8 cellular contexts compared by ENCODE assay signal in genomic region chr2:144331652-144332355, GRCh38.
DNase-seq lines count a peak whose midpoint lies in the region; ATAC-seq, FAIRE-seq and TF ChIP-seq lines count a peak whose summit lies in the region.

No MANE protein-coding gene starts in this region.

- peaks cover 27% of the 10 kb centered on the region for H3K4me1 Mint-ChIP-seq in activated naive CD8-positive, alpha-beta T cell treated with anti-CD3 and anti-CD28 coated beads, Interleukin-2, amount 10 ng/mL, durations not matched to agents 7 days and 5 days

- peaks cover 8 to 20% of the 10 kb centered on the region in 2 experiments for H3K4me1 ChIP-seq in HCT116 (ENCODE audit: control insufficient read depth in 1 of 2, insufficient read depth in 2 of 2, low read length in 2 of 2)
- peaks cover 0 to 22% (median 16%) of the 10 kb centered on the region in 9 donors for H3K4me1 ChIP-seq in heart right ventricle
- peaks cover 25% of the 10 kb centered on the region for H3K4me1 ChIP-seq in psoas muscle

- no peaks in the 10 kb centered on the region for H3K27me3 Mint-ChIP-seq in activated naive CD8-positive, alpha-beta T cell treated with anti-CD3 and anti-CD28 coated beads, Interleukin-2, amount 10 ng/mL, durations not matched to agents 7 days and 5 days

- peak; percentile 42 for TF ChIP-seq POLR2A in HCT116 (IDR thresholded peaks at IDR 0.05; ENCODE audit: borderline replicate concordance, extremely low read depth, insufficient read depth, insufficient read length)

- peak overlapping the region; percentile 84 for H3K27ac ChIP-seq in HCT116 (ENCODE audit: low read depth, low read length)
- peak overlapping the region; percentile 78 to 96 (median 92) for H3K27ac ChIP-seq in heart right ventricle
- peak overlapping the region; percentile 81 for H3K27ac ChIP-seq in psoas muscle

- RAD21 ChIA-PET in HCT116 (lab: Charles Lee; ENCODE audit: low non-redundant PET in 1 of 2, low total read pairs in 2 of 2, uncharacterized antibody in 2 of 2, unreplicated experiment in 2 of 2) = no interaction called here

- H3K27ac Mint-ChIP-seq in activated naive CD8-positive, alpha-beta T cell treated with anti-CD3 and anti-CD28 coated beads, Interleukin-2, amount 10 ng/mL, durations not matched to agents 7 days and 5 days = peak overlapping the region; percentile 93

- no TSS peak for BruUV-seq in HCT116 (replicated peaks; lab: Mats Ljungman, UMichigan)

- POLR2A ChIA-PET in HCT116 (lab: Charles Lee) = no interaction called here
- POLR2A ChIA-PET in activated naive CD8-positive, alpha-beta T cell treated with anti-CD3 and anti-CD28 coated beads, Interleukin-2, amount 10 ng/mL, durations not matched to agents 7 days and 5 days (lab: Charles Lee) = interaction anchor here (0.6 to 2.0 kb wide), 8 partner anchors 12 to 192 kb away, joined by 3 to 6 read pairs (median 4); no protein-coding TSS in a partner anchor

- 0% methylated on average over 51 to 66 of the region's 67 CpGs for WGBS in heart right ventricle, 2 donors
- WGBS in psoas muscle, 3 donors = 0 to 1% (median 0%) methylated on average over 44 to 63 of the region's 67 CpGs

- H2AFZ ChIP-seq in HCT116 (ENCODE audit: low read depth, low read length, poor library complexity, severe bottlenecking) = no peak overlapping the region

- TF ChIP-seq RAD21 in HCT116 (IDR thresholded peaks at IDR 0.05; ENCODE audit: low read depth) = peak; percentile 33; the same call in 1 of the 2 replicates

- peak overlapping the region; percentile 82 for H3K9ac ChIP-seq in HCT116 (ENCODE audit: low read length)

- intact Hi-C loops in HCT116 (cut with micrococcal nuclease) (no loop called here), heart right ventricle (cut with DNase I) (loop anchor here in 7 of 10 donors (5.0 kb wide), 4 partner anchors 50 to 190 kb away; partner anchors contain the start of gene ZEB2 (in 1 of the 7)), psoas muscle (cut with DNase I) (loop anchor here (5.0 kb wide), 3 partner anchors 45 to 185 kb away; no protein-coding TSS in a partner anchor)

- peaks cover 7% of the 10 kb centered on the region for H3K36me3 Mint-ChIP-seq in activated naive CD8-positive, alpha-beta T cell treated with anti-CD3 and anti-CD28 coated beads, Interleukin-2, amount 10 ng/mL, durations not matched to agents 7 days and 5 days

- peak overlapping the region; percentile 90 for H3K4me3 Mint-ChIP-seq in activated naive CD8-positive, alpha-beta T cell treated with anti-CD3 and anti-CD28 coated beads, Interleukin-2, amount 10 ng/mL, durations not matched to agents 7 days and 5 days

- H3K27me3 ChIP-seq in HCT116 (ENCODE audit: insufficient read depth, low read length) (no peaks in the 10 kb centered on the region), heart right ventricle (no peaks in the 10 kb centered on the region), psoas muscle (ENCODE audit: insufficient read depth in 3 of 3, low read length in 2 of 3) (no peaks in the 10 kb centered on the region)

- peak; percentile 52 for ATAC-seq in HCT116
- no peak for ATAC-seq in activated naive CD8-positive, alpha-beta T cell treated with anti-CD3 and anti-CD28 coated beads, Interleukin-2, amount 10 ng/mL, durations not matched to agents 7 days and 5 days (ENCODE audit: low read depth)
- ATAC-seq in heart right ventricle = peak; percentile 50 to 95 (median 84)
- peak; percentile 56 to 87 (median 84) for ATAC-seq in psoas muscle

- CTCF ChIA-PET in HCT116 (lab: Charles Lee) = no interaction called here

- no peaks in the 10 kb centered on the region for H4K20me1 ChIP-seq in HCT116 (ENCODE audit: insufficient read depth)

- H3K79me2 ChIP-seq in HCT116 (ENCODE audit: insufficient read depth, low read length) = peaks cover 34% of the 10 kb centered on the region

- H3K36me3 ChIP-seq in HCT116 (ENCODE audit: control insufficient read depth in 1 of 2, insufficient read depth in 2 of 2, low read length in 2 of 2) (no peaks in the 10 kb centered on the region), heart right ventricle (no peaks in the 10 kb centered on the region), psoas muscle (ENCODE audit: insufficient read depth in 1 of 2, low read depth in 1 of 2) (no peaks in the 10 kb centered on the region)

- H3K9me3 Mint-ChIP-seq in activated naive CD8-positive, alpha-beta T cell treated with anti-CD3 and anti-CD28 coated beads, Interleukin-2, amount 10 ng/mL, durations not matched to agents 7 days and 5 days = peaks cover 2% of the 10 kb centered on the region

- no peaks in the 10 kb centered on the region for H3K9me2 ChIP-seq in HCT116 (ENCODE audit: insufficient read depth)

- H3K4me3 ChIP-seq in HCT116 (replicated peaks in 1 of 2; ENCODE audit: low read depth in 1 of 2, low read length in 2 of 2) (peak overlapping the region; percentile 63 to 67), LNCaP clone FGC (ENCODE audit: low read depth, low read length) (peak overlapping the region; percentile 77), heart right ventricle (peak overlapping the region; percentile 58 to 97 (median 88)), psoas muscle (peak overlapping the region; percentile 74)

- H3K9me3 ChIP-seq in HCT116 (ENCODE audit: control insufficient read depth in 1 of 2, insufficient read depth in 1 of 2, low read depth in 1 of 2, low read length in 2 of 2) = no peaks in the 10 kb centered on the region
- no peaks in the 10 kb centered on the region for H3K9me3 ChIP-seq in heart right ventricle
- H3K9me3 ChIP-seq in psoas muscle = no peaks in the 10 kb centered on the region

- peak overlapping the region; percentile 90 for H3K4me2 ChIP-seq in HCT116 (ENCODE audit: low read length)

- no peak for FAIRE-seq in RCC 7860 (lab: Jason Lieb, UNC)

- TF ChIP-seq CTCF in HCT116 (IDR thresholded peaks at IDR 0.05 in 2 of 3, conservative IDR thresholded peaks at IDR 0.05 in 1 of 3; ENCODE audit: borderline replicate concordance in 1 of 3, insufficient read depth in 1 of 3, low read depth in 2 of 3, low read length in 2 of 3) = 0 out of 6 replicates have a peak, but pooled peaks of 1 of the 3 experiments have one; percentile 5
- TF ChIP-seq CTCF in LNCaP clone FGC (IDR thresholded peaks at IDR 0.05; ENCODE audit: control insufficient read depth, extremely low read depth, insufficient read depth) = peak; percentile 37; the same call in 1 of the 2 replicates
- TF ChIP-seq CTCF in heart right ventricle (IDR thresholded peaks at IDR 0.05) = peak in 7 of 9 donors; percentile 19 to 65 (median 33)
- peak; percentile 14 for TF ChIP-seq CTCF in psoas muscle (IDR thresholded peaks at IDR 0.05)

- peak in 2 of 3 donors; percentile 54 to 67 for DNase-seq in stimulated activated CD4-positive, alpha-beta T cell treated with anti-CD3 and anti-CD28 coated beads, TNF-alpha, amount 100 ng/mL, for 48 hours (ENCODE audit: low read depth in 3 of 3)
- no peak for DNase-seq in stimulated activated CD4-positive, alpha-beta T cell treated with anti-CD3 and anti-CD28 coated beads, Interleukin-1b, Interleukin-23, amount 100 ng/mL, for 48 hours
- DNase-seq in HCT116 (ENCODE audit: low read depth, low spot score) = peak; percentile 29
- no peak for DNase-seq in LNCaP clone FGC (ENCODE audit: low read depth)
- no peak for DNase-seq in activated naive CD8-positive, alpha-beta T cell treated with anti-CD3 and anti-CD28 coated beads, Interleukin-2, amount 10 ng/mL, durations not matched to agents 7 days and 5 days
- DNase-seq in heart right ventricle = peak in 1 of 2 donors; percentile 65
- DNase-seq in psoas muscle = no peak
- DNase-seq in RCC 7860 (ENCODE audit: low spot score) = no peak

TF ChIP-seq in HCT116, 20 proteins besides CTCF, POLR2A, EP300 and RAD21 (continues in another document):
- no peak for TF ChIP-seq SRF (IDR thresholded peaks at IDR 0.05; ENCODE audit: low read depth)
- no peak for TF ChIP-seq SP1 (IDR thresholded peaks at IDR 0.05; ENCODE audit: low read depth)
- TF ChIP-seq EZH2phosphoT487 (IDR thresholded peaks at IDR 0.05; ENCODE audit: borderline replicate concordance) = no peak
- TF ChIP-seq FOSL1 (IDR thresholded peaks at IDR 0.05; ENCODE audit: low read depth) = no peak
- no peak for TF ChIP-seq CEBPB (IDR thresholded peaks at IDR 0.05; ENCODE audit: low read depth)
- TF ChIP-seq CBX3 (IDR thresholded peaks at IDR 0.05; ENCODE audit: low read depth) = no peak
- TF ChIP-seq ZFX (IDR thresholded peaks at IDR 0.05) = peak; percentile 65; the same call in 1 of the 2 replicates
- TF ChIP-seq ZBTB33 (IDR thresholded peaks at IDR 0.05; ENCODE audit: extremely low read depth, insufficient replicate concordance, low read length) = no peak
- TF ChIP-seq SIN3A (IDR thresholded peaks at IDR 0.05; ENCODE audit: low read depth) = peak; percentile 45; the same call in 1 of the 2 replicates
- TF ChIP-seq ZNF274 (IDR thresholded peaks at IDR 0.05; ENCODE audit: low read depth, low read length) = no peak
- no peak for TF ChIP-seq EZH2 (IDR thresholded peaks at IDR 0.05)
- TF ChIP-seq POLR2AphosphoS5 (IDR thresholded peaks at IDR 0.05; ENCODE audit: low read depth, low read length) = no peak; the same call in 1 of the 2 replicates
- no peak for TF ChIP-seq ELF1 (IDR thresholded peaks at IDR 0.05; ENCODE audit: borderline replicate concordance, low read depth)
- TF ChIP-seq JUND (IDR thresholded peaks at IDR 0.05) = no peak
- no peak for TF ChIP-seq EGR1 (IDR thresholded peaks at IDR 0.05; ENCODE audit: low read depth)

Comparison
In these comparisons a context has a peak if more than half of its experiments do, and no peak if none do; other contexts are left out.
1. DNase-seq: peak in stimulated activated CD4-positive, alpha-beta T cell treated with anti-CD3 and anti-CD28 coated beads, TNF-alpha, amount 100 ng/mL, for 48 hours (2 of 3) and HCT116 (single experiment); none in stimulated activated CD4-positive, alpha-beta T cell treated with anti-CD3 and anti-CD28 coated beads, Interleukin-1b, Interleukin-23, amount 100 ng/mL, for 48 hours (single experiment), LNCaP clone FGC (single experiment), activated naive CD8-positive, alpha-beta T cell treated with anti-CD3 and anti-CD28 coated beads, Interleukin-2, amount 10 ng/mL, durations not matched to agents 7 days and 5 days (single experiment), psoas muscle (0 of 2) and RCC 7860 (single experiment).
2. Peak in every context shown above with its lines, with median percentiles within 50 percentile points of each other: H3K27ac ChIP-seq and H3K4me3 ChIP-seq.